In genomic region chr1:70941563-70941962, GRCh38 we compare ENCODE assay signal across 17 cellular contexts.
"Had no signal": no experiment of that assay in that cellular context is flagged by ENCODE, and none has a peak within 500 bp of the region (broad histone marks: within the 10 kb centered on the region; RNA-seq: fewer than 3 reads in every experiment).

No MANE protein-coding gene starts in this region.

- H3K27me3 ChIP-seq: colonic mucosa, esophagus squamous epithelium, heart left ventricle, pancreas, tibial artery, upper lobe of left lung, vagina had no signal

- H3K36me3 Mint-ChIP-seq: natural killer cell had no signal

- H3K27me3 Mint-ChIP-seq: progenitor cell of endocrine pancreas had no signal

- H3K4me3 Mint-ChIP-seq: natural killer cell, neural crest cell had no signal

- H3K4me1 ChIP-seq: colonic mucosa, esophagus squamous epithelium, heart left ventricle, upper lobe of left lung, vagina had no signal

- H3K9me3 ChIP-seq: colonic mucosa, esophagus squamous epithelium, heart left ventricle, pancreas, tibial artery, upper lobe of left lung, vagina had no signal

- ATAC-seq: heart left ventricle, natural killer cell, pancreas, right cardiac atrium had no signal

- H3K4me1 Mint-ChIP-seq: natural killer cell, neural crest cell had no signal

- H3K4me2 ChIP-seq: smooth muscle cell had no signal

- H3K27ac Mint-ChIP-seq: natural killer cell, progenitor cell of endocrine pancreas had no signal

- H3K27ac ChIP-seq: colonic mucosa, esophagus squamous epithelium, heart left ventricle, pancreas, tibial artery, upper lobe of left lung, vagina had no signal

- H3K36me3 ChIP-seq: colonic mucosa, esophagus squamous epithelium, heart left ventricle, pancreas, tibial artery, upper lobe of left lung, vagina had no signal

- DNase-seq: colonic mucosa; dermis blood vessel endothelial cell; esophagus squamous epithelium; heart left ventricle; hippocampal formation; kidney glomerular epithelial cell; natural killer cell; pancreas; right cardiac atrium; stimulated activated CD4-positive, alpha-beta T cell treated with anti-CD3 and anti-CD28 coated beads, Interleukin-2, amount 100 ng/mL, for 48 hours; stimulated activated naive CD4-positive, alpha-beta T cell treated with Interleukin-2 at 50 U/mL for 16 hours; tibial artery; upper lobe of left lung had no signal

- H3K4me3 ChIP-seq: colonic mucosa, esophagus squamous epithelium, heart left ventricle, pancreas, smooth muscle cell, tibial artery, upper lobe of left lung, vagina had no signal
